Comparison of ENCODE assay signal across 26 cellular contexts in the genomic region with DNA sequence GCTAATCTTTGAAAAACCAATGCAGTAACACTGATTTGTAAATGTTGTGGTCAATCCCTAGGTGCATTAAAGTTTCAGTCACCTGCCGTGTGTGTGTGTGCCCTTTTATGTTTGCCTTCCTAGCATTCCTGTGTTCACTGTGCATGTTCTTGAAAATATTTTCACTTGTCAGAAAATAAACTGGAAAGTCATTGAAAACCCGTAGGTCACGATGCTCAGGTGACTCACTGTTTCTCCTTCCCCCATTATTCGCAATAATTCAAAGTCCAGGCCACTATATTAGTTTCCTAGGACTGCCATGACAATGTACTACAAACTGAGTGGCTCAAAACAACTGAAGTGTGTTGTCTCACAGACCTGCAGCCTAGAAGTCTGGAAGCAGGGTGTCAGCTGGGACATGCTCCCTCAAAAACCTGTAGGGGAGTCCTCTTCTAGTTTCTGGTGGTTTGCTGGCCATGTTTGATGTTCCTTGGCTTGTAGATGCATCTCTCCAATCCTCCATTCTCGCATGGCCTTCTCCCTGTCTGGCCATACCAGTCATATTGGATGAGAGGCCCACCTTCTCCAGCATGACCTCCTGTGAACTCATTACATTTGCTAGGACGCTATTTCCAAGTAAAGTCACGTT. TPM values are rescaled to one million over a fixed set of nuclear protein-coding genes. Genes with fewer than 3 reads are reported as not detected.
DNase-seq lines count a peak whose midpoint lies in the region; ATAC-seq, FAIRE-seq and TF ChIP-seq lines count a peak whose summit lies in the region.
"Had no signal": no experiment of that assay in that cellular context is flagged by ENCODE, and none has a peak within 500 bp of the region (broad histone marks: within the 10 kb centered on the region; RNA-seq: fewer than 3 reads in every experiment).

No MANE protein-coding gene starts in this region.

- H3K27me3 ChIP-seq in astrocyte (ENCODE audit: insufficient read depth, low read length): no peaks in the 10 kb centered on the region

- no peak for TF ChIP-seq CTCF in Calu3 (IDR thresholded peaks at IDR 0.05; ENCODE audit: unreplicated experiment)
- no peak for TF ChIP-seq CTCF in astrocyte (IDR thresholded peaks at IDR 0.05; ENCODE audit: insufficient read depth, low read depth, low read length)

- no TSS peak for BruUV-seq in Calu3 (replicated peaks; lab: Mats Ljungman, UMichigan)

- H3K36me3 ChIP-seq in astrocyte (ENCODE audit: insufficient read depth, low read length): no peaks in the 10 kb centered on the region
- H3K36me3 ChIP-seq: thoracic aorta had no signal

- H3K9me3 ChIP-seq in astrocyte (ENCODE audit: insufficient read depth, low read depth, low read length): no peaks in the 10 kb centered on the region
- H3K9me3 ChIP-seq: thoracic aorta had no signal

- no peak overlapping the region for H3K27ac ChIP-seq in astrocyte (ENCODE audit: low read depth, low read length)
- H3K27ac ChIP-seq: coronary artery, HL-60, RWPE1, thoracic aorta had no signal

- H3K4me2 ChIP-seq in astrocyte (ENCODE audit: low read length): peak overlapping the region; percentile 9

- CTCF ChIA-PET in Calu3 (lab: Charles Lee): interaction anchor here (0.6 kb wide), 1 partner anchor 24 kb away, joined by 3 read pairs; no protein-coding TSS in a partner anchor

- no peak overlapping the region for H2AFZ ChIP-seq in astrocyte (ENCODE audit: low read depth, low read length)

- H3K79me2 ChIP-seq in astrocyte (ENCODE audit: insufficient read depth, low read length): no peaks in the 10 kb centered on the region

- FAIRE-seq in astrocyte (lab: Jason Lieb, UNC): no peak
- FAIRE-seq: A204.1, endometrium, H1 had no signal

- no peaks in the 10 kb centered on the region for H3K9me3 Mint-ChIP-seq in Calu3 (ENCODE audit: low read depth, unreplicated experiment)
- H3K9me3 Mint-ChIP-seq in astrocyte (ENCODE audit: unreplicated experiment): no peaks in the 10 kb centered on the region
- H3K9me3 Mint-ChIP-seq: activated B cell treated with CpG ODN at 0.5 μM for 24 hours; activated CD4-positive, alpha-beta memory T cell treated with anti-CD3 and anti-CD28 coated beads, Interleukin-2, amount 10 ng/mL, durations not matched to agents 7 days and 5 days had no signal

- no peak overlapping the region for H3K9ac ChIP-seq in astrocyte (ENCODE audit: low read length)

- DNase-seq in Calu3 (no peak), astrocyte (ENCODE audit: low read depth) (peak; percentile 10), left kidney (ENCODE audit: low read depth, low spot score) (peak; percentile 24), renal cortical epithelial cell (ENCODE audit: low read depth) (peak; percentile 93), NCI-H1930 (lab: John Stamatoyannopoulos, UW) (no peak), Kasumi-1 (lab: John Stamatoyannopoulos, UW) (no peak), DMS 273 (lab: John Stamatoyannopoulos, UW; ENCODE audit: unreplicated experiment) (no peak)
- DNase-seq: activated B cell treated with CpG ODN at 0.5 μM for 24 hours; activated CD4-positive, alpha-beta memory T cell treated with anti-CD3 and anti-CD28 coated beads, Interleukin-2, amount 10 ng/mL, durations not matched to agents 7 days and 5 days; activated gamma-delta T cell treated with Interleukin-2 at 50 U/mL for 16 hours; activated T-cell treated with anti-CD3 and anti-CD28 coated beads for 4 hours; left cardiac atrium; MM.1S; NCI-H1436 treated with DMSO at 0.1 percent for 48 hours; NCI-H2171 treated with DMSO at 0.1 percent for 48 hours; NCI-H526 had no signal

- H3K27me3 Mint-ChIP-seq in Calu3 (ENCODE audit: unreplicated experiment) (no peaks in the 10 kb centered on the region), astrocyte (ENCODE audit: low read depth, unreplicated experiment) (no peaks in the 10 kb centered on the region)
- H3K27me3 Mint-ChIP-seq: activated B cell treated with CpG ODN at 0.5 μM for 24 hours; activated CD4-positive, alpha-beta memory T cell treated with anti-CD3 and anti-CD28 coated beads, Interleukin-2, amount 10 ng/mL, durations not matched to agents 7 days and 5 days; B cell had no signal

- no peaks in the 10 kb centered on the region for H3K4me1 ChIP-seq in astrocyte (ENCODE audit: insufficient read depth, low read length)

- no peaks in the 10 kb centered on the region for H4K20me1 ChIP-seq in astrocyte (ENCODE audit: insufficient read depth, low read length)

- H3K36me3 Mint-ChIP-seq in Calu3 (ENCODE audit: insufficient read depth, unreplicated experiment) (no peaks in the 10 kb centered on the region), astrocyte (ENCODE audit: low read depth, unreplicated experiment) (no peaks in the 10 kb centered on the region)

- no peak overlapping the region for H3K27ac Mint-ChIP-seq in Calu3 (ENCODE audit: unreplicated experiment)
- no peak overlapping the region for H3K27ac Mint-ChIP-seq in astrocyte (ENCODE audit: unreplicated experiment)
- H3K27ac Mint-ChIP-seq: activated B cell treated with CpG ODN at 0.5 μM for 24 hours; activated CD4-positive, alpha-beta memory T cell treated with anti-CD3 and anti-CD28 coated beads, Interleukin-2, amount 10 ng/mL, durations not matched to agents 7 days and 5 days; B cell had no signal

- ATAC-seq in GM19324 (IDR thresholded peaks at IDR 0.05; ENCODE audit: low FRiP score, unreplicated experiment): no peak
- ATAC-seq: left cardiac atrium, SK-N-SH treated with all-trans-retinoic acid at 6 μM for 48 hours had no signal

- H3K4me1 Mint-ChIP-seq in Calu3 (ENCODE audit: low read depth, unreplicated experiment): peaks cover 9% of the 10 kb centered on the region
- H3K4me1 Mint-ChIP-seq in astrocyte (ENCODE audit: low read depth, unreplicated experiment): no peaks in the 10 kb centered on the region
- H3K4me1 Mint-ChIP-seq: activated B cell treated with CpG ODN at 0.5 μM for 24 hours; activated CD4-positive, alpha-beta memory T cell treated with anti-CD3 and anti-CD28 coated beads, Interleukin-2, amount 10 ng/mL, durations not matched to agents 7 days and 5 days; B cell had no signal

- no peak overlapping the region for H3K4me3 ChIP-seq in astrocyte (ENCODE audit: insufficient read depth, low read depth, low read length)
- H3K4me3 ChIP-seq: coronary artery, thoracic aorta had no signal

- intact Hi-C loops in Calu3 (cut with micrococcal nuclease; ENCODE audit: unreplicated experiment): no loop called here

- peak overlapping the region; percentile 30 for H3K4me3 Mint-ChIP-seq in Calu3 (ENCODE audit: low read depth, unreplicated experiment)
- no peak overlapping the region for H3K4me3 Mint-ChIP-seq in astrocyte (ENCODE audit: unreplicated experiment)
- H3K4me3 Mint-ChIP-seq: activated B cell treated with CpG ODN at 0.5 μM for 24 hours; activated CD4-positive, alpha-beta memory T cell treated with anti-CD3 and anti-CD28 coated beads, Interleukin-2, amount 10 ng/mL, durations not matched to agents 7 days and 5 days; B cell had no signal

RNA-seq across cellular contexts. Expression of gene MARVELD2, which starts 29.3 kb away (rescaled TPM):
- total RNA-seq in Calu3 (2022) (40.9 and 46.0 TPM in 2 replicates), astrocyte (10.1 and 10.6 TPM in 2 replicates), renal cortical epithelial cell (22.9 and 26.6 TPM in 2 replicates)

RNA-seq across cellular contexts. Expression of gene OCLN, which starts 48.3 kb away (rescaled TPM):
- 154 and 161 TPM in 2 replicates for total RNA-seq in Calu3 (2022)
- 12.1 and 15.3 TPM in 2 replicates for total RNA-seq in astrocyte
- 63.4 and 66.1 TPM in 2 replicates for total RNA-seq in renal cortical epithelial cell

Comparison
In these comparisons a context has a peak if more than half of its experiments do, and no peak if none do; other contexts are left out.
1. DNase-seq: peak in astrocyte (single experiment), left kidney (single experiment) and renal cortical epithelial cell (single experiment); none in Calu3 (single experiment), NCI-H1930 (0 of 2), Kasumi-1 (0 of 2) and DMS 273 (single experiment).